Comparison of ENCODE assay signal across 21 cellular contexts in the genomic region with DNA sequence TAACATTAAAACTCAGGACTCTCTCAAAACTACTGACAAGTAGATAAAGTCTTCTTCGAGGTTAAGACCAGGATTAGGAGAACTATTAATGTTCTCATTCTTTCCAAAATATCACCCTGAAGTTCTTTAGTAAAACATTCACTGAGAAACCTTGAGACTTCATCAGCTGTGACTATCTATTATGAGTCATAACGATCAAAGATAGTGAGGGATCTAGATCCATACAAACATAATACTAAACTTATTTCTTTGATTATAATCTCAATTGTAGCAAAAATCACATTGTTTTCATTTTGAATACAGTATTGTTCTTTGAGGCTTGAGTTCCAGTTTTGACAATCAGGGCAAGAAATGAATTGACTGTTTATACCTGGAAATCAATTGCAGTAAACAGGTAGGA. TPM values are rescaled to one million over a fixed set of nuclear protein-coding genes. Genes with fewer than 3 reads are reported as not detected.
DNase-seq lines count a peak whose midpoint lies in the region; ATAC-seq, FAIRE-seq and TF ChIP-seq lines count a peak whose summit lies in the region.
"Had no signal": no experiment of that assay in that cellular context is flagged by ENCODE, and none has a peak within 500 bp of the region (broad histone marks: within the 10 kb centered on the region; RNA-seq: fewer than 3 reads in every experiment).

No MANE protein-coding gene starts in this region.

- H3K4me1 Mint-ChIP-seq in natural killer cell treated with Interleukin-12 subunit alpha and Interleukin-12 subunit beta and Interleukin-15 and Interleukin-18, amount 100 ng/mL, for 72 hours (ENCODE audit: low read depth in 2 of 2) = peaks cover 66 to 76% of the 10 kb centered on the region in 2 donors
- H3K4me1 Mint-ChIP-seq: GM23338, H9 had no signal

- no peak for TF ChIP-seq RAD21 in H1 (IDR thresholded peaks at IDR 0.05 in 1 of 2, conservative IDR thresholded peaks at IDR 0.05 in 1 of 2; ENCODE audit: low read depth in 2 of 2, low read length in 2 of 2)

- peak; percentile 70 to 77 for ATAC-seq in activated CD4-positive, CD25-positive, alpha-beta regulatory T cell treated with anti-CD3 and anti-CD28 coated beads, Interleukin-2, amount 50 U/mL, for 24 hours
- peak; percentile 26 to 82 for ATAC-seq in activated naive CD4-positive, alpha-beta T cell treated with anti-CD3 and anti-CD28 coated beads, Interleukin-2, amount 50 U/mL, for 72 hours
- ATAC-seq in natural killer cell treated with Interleukin-12 subunit alpha and Interleukin-12 subunit beta and Interleukin-15 and Interleukin-18, amount 100 ng/mL, for 72 hours = no peak
- ATAC-seq: A549, GM23338, HepG2 had no signal

- H2AK5ac ChIP-seq in H1 (ENCODE audit: low read depth, low read length) = no peak overlapping the region

- H2BK15ac ChIP-seq in H1 (ENCODE audit: low read length) = no peak overlapping the region

- no peak overlapping the region for H3K18ac ChIP-seq in H1 (ENCODE audit: extremely low read depth, low read length)

- no peak for DNase-seq in activated CD4-positive, CD25-positive, alpha-beta regulatory T cell (lab: John Stamatoyannopoulos, UW)
- DNase-seq in activated naive CD4-positive, alpha-beta T cell treated with anti-CD3 and anti-CD28 coated beads, Interleukin-2, amount 50 U/mL, for 72 hours (ENCODE audit: low spot score in 2 of 2) = no peak
- DNase-seq in activated naive CD4-positive, alpha-beta T cell (lab: John Stamatoyannopoulos, UW) = no peak
- DNase-seq in H1 (ENCODE audit: low read depth in 1 of 2, low spot score in 2 of 2) = no peak
- DNase-seq in natural killer cell treated with Interleukin-12 subunit alpha and Interleukin-12 subunit beta and Interleukin-15 and Interleukin-18, amount 100 ng/mL, for 72 hours (ENCODE audit: low spot score) = no peak
- DNase-seq in germinal center (ENCODE audit: low spot score) = no peak
- DNase-seq in NCI-H146 (lab: John Stamatoyannopoulos, UW) = no peak
- DNase-seq: AML-193; CD4-positive, alpha-beta T cell; DMS153; DMS79; GF-D8; H9 had no signal

- no peaks in the 10 kb centered on the region for H3K79me2 ChIP-seq in H1 (ENCODE audit: control insufficient read depth in 1 of 2, insufficient read depth in 2 of 2, low read length in 2 of 2)

- H3K27me3 Mint-ChIP-seq in natural killer cell treated with Interleukin-12 subunit alpha and Interleukin-12 subunit beta and Interleukin-15 and Interleukin-18, amount 100 ng/mL, for 72 hours = no peaks in the 10 kb centered on the region

- CTCF ChIA-PET in H1 (lab: Charles Lee; ENCODE audit: partially characterized antibody) = no interaction called here

- no peaks in the 10 kb centered on the region for H3K27me3 ChIP-seq in H1 (replicated peaks in 1 of 4; ENCODE audit: control insufficient read depth in 3 of 4, extremely low read depth in 1 of 4, insufficient read depth in 3 of 4, low read length in 3 of 4)

- no peak overlapping the region for H4K5ac ChIP-seq in H1 (ENCODE audit: insufficient read length, low read depth, low read length)

- TF ChIP-seq CTCF in H1 (IDR thresholded peaks at IDR 0.05; ENCODE audit: control extremely low read depth in 1 of 3, insufficient read depth in 1 of 3, low read depth in 1 of 3, low read length in 3 of 3) = no peak

- H3K14ac ChIP-seq in H1 (ENCODE audit: insufficient read length) = no peak overlapping the region

- no peak overlapping the region for H2BK12ac ChIP-seq in H1 (ENCODE audit: low read depth, low read length)

- H3K4me3 ChIP-seq in H1 (ENCODE audit: extremely low read depth in 1 of 4, insufficient read depth in 2 of 4, low read depth in 3 of 4, low read length in 4 of 4) = no peak overlapping the region
- H3K4me3 ChIP-seq: A549, GM23338 had no signal

- no peak for TF ChIP-seq EP300 in H1 (IDR thresholded peaks at IDR 0.05; ENCODE audit: borderline replicate concordance in 1 of 2, low read depth in 2 of 2, low read length in 2 of 2)

- H2BK120ac ChIP-seq in H1 (replicated peaks; ENCODE audit: low read depth, low read length) = no peak overlapping the region

- no peaks in the 10 kb centered on the region for H3K36me3 ChIP-seq in H1 (ENCODE audit: control insufficient read depth in 2 of 4, insufficient read depth in 4 of 4, low read length in 3 of 4)

- WGBS in H1 (ENCODE audit: extremely low coverage in 1 of 2, insufficient coverage in 1 of 2, insufficient read length in 1 of 2, insufficient replicate concordance in 2 of 2, low coverage in 1 of 2, low lambda C conversion rate in 2 of 2, missing lambda C conversion rate in 1 of 2), 2 experiments = 92% methylated on average over 2 of the region's 2 CpGs; no CpG with 5 or more reads in 1 of the 2 experiments

- H3K79me1 ChIP-seq in H1 (ENCODE audit: low read depth, low read length) = no peaks in the 10 kb centered on the region

- H3K4ac ChIP-seq in H1 (replicated peaks; ENCODE audit: insufficient read length, low read depth, low read length) = no peak overlapping the region

- no peaks in the 10 kb centered on the region for H3K23me2 ChIP-seq in H1 (ENCODE audit: low read depth, low read length)

- H3K9me3 Mint-ChIP-seq in activated naive CD4-positive, alpha-beta T cell treated with anti-CD3 and anti-CD28 coated beads, Interleukin-2, amount 50 U/mL, for 72 hours = no peaks in the 10 kb centered on the region
- H3K9me3 Mint-ChIP-seq in natural killer cell treated with Interleukin-12 subunit alpha and Interleukin-12 subunit beta and Interleukin-15 and Interleukin-18, amount 100 ng/mL, for 72 hours = no peaks in the 10 kb centered on the region
- H3K9me3 Mint-ChIP-seq: CD4-positive, alpha-beta T cell; H9 had no signal

- no peak overlapping the region for H4K91ac ChIP-seq in H1 (replicated peaks; ENCODE audit: insufficient read length, low read length)

- H3K56ac ChIP-seq in H1 (replicated peaks; ENCODE audit: insufficient read length, low read depth, low read length) = no peak overlapping the region

- H3K9me3 ChIP-seq in H1 (ENCODE audit: insufficient read depth in 2 of 2, low read depth in 1 of 2, low read length in 1 of 2) = no peaks in the 10 kb centered on the region
- H3K9me3 ChIP-seq: A549 had no signal

- POLR2A ChIA-PET in H1 (lab: Charles Lee; ENCODE audit: partially characterized antibody) = no interaction called here

- no peak for TF ChIP-seq POLR2A in H1 (IDR thresholded peaks at IDR 0.05; ENCODE audit: control extremely low read depth in 1 of 2, low read depth in 2 of 2, low read length in 2 of 2)

- peaks cover 5 to 7% of the 10 kb centered on the region in 2 donors for H3K36me3 Mint-ChIP-seq in activated naive CD4-positive, alpha-beta T cell treated with anti-CD3 and anti-CD28 coated beads, Interleukin-2, amount 50 U/mL, for 72 hours
- peaks cover 74% of the 10 kb centered on the region for H3K36me3 Mint-ChIP-seq in natural killer cell treated with Interleukin-12 subunit alpha and Interleukin-12 subunit beta and Interleukin-15 and Interleukin-18, amount 100 ng/mL, for 72 hours

- FAIRE-seq in H1 (lab: Jason Lieb, UNC) = peak; percentile 58
- FAIRE-seq: A549, HepG2 had no signal

- no peak overlapping the region for H2AFZ ChIP-seq in H1 (ENCODE audit: low read length)
- H2AFZ ChIP-seq: GM23338 had no signal

- H4K8ac ChIP-seq in H1 (ENCODE audit: extremely low read depth, insufficient read depth, low read length) = no peak overlapping the region

- no peaks in the 10 kb centered on the region for H4K20me1 ChIP-seq in H1 (replicated peaks in 1 of 2; ENCODE audit: control insufficient read depth in 1 of 2, insufficient read depth in 2 of 2, low read length in 2 of 2)

- no peak overlapping the region for H2BK5ac ChIP-seq in H1 (ENCODE audit: low read depth, low read length)

- H3K4me2 ChIP-seq in H1 (ENCODE audit: insufficient read depth in 1 of 2, low read depth in 2 of 2, low read length in 2 of 2) = no peak overlapping the region
- H3K4me2 ChIP-seq: A549, GM23338 had no signal

- H3K23ac ChIP-seq in H1 (ENCODE audit: insufficient read length) = no peak overlapping the region

- H2BK20ac ChIP-seq in H1 (ENCODE audit: low read length) = no peak overlapping the region

- H3K27ac ChIP-seq in H1 (ENCODE audit: low read depth, low read length) = no peak overlapping the region
- H3K27ac ChIP-seq: 22Rv1, A549, C4-2B had no signal

- no peak overlapping the region for H3K9ac ChIP-seq in H1 (replicated peaks in 1 of 4; ENCODE audit: extremely low read depth in 1 of 4, low read depth in 3 of 4, low read length in 3 of 4)

- H3K4me3 Mint-ChIP-seq in natural killer cell treated with Interleukin-12 subunit alpha and Interleukin-12 subunit beta and Interleukin-15 and Interleukin-18, amount 100 ng/mL, for 72 hours = no peak overlapping the region
- H3K4me3 Mint-ChIP-seq: CD4-positive, alpha-beta T cell; GM23338; H9 had no signal

- no peak overlapping the region for H3K27ac Mint-ChIP-seq in activated naive CD4-positive, alpha-beta T cell treated with anti-CD3 and anti-CD28 coated beads, Interleukin-2, amount 50 U/mL, for 72 hours
- peak overlapping the region; percentile 1 to 45 for H3K27ac Mint-ChIP-seq in natural killer cell treated with Interleukin-12 subunit alpha and Interleukin-12 subunit beta and Interleukin-15 and Interleukin-18, amount 100 ng/mL, for 72 hours
- H3K27ac Mint-ChIP-seq: CD4-positive, alpha-beta T cell; GM23338; H9 had no signal

- no peaks in the 10 kb centered on the region for H3K4me1 ChIP-seq in H1 (replicated peaks in 1 of 4; ENCODE audit: control insufficient read depth in 3 of 4, insufficient read depth in 4 of 4, low read length in 3 of 4)
- H3K4me1 ChIP-seq: A549 had no signal

TF ChIP-seq in H1, 55 proteins besides CTCF, POLR2A, EP300 and RAD21:
- TF ChIP-seq CHD2 (IDR thresholded peaks at IDR 0.05; ENCODE audit: low read length) (no peak), BCL11A (IDR thresholded peaks at IDR 0.05; ENCODE audit: low read depth in 2 of 2, low read length in 2 of 2) (no peak), TEAD4 (IDR thresholded peaks at IDR 0.05; ENCODE audit: low read depth, low read length) (no peak), SIX5 (IDR thresholded peaks at IDR 0.05; ENCODE audit: low read depth, low read length) (no peak), MAFK (IDR thresholded peaks at IDR 0.05; ENCODE audit: low read depth, low read length) (no peak), POU5F1 (IDR thresholded peaks at IDR 0.05; ENCODE audit: low read depth, low read length) (no peak)
TF ChIP-seq in H1: peak in this region for 0.

RNA-seq across cellular contexts. Expression of gene PYHIN1, which starts 11.1 kb away (rescaled TPM):
- total RNA-seq in activated naive CD4-positive, alpha-beta T cell treated with anti-CD3 and anti-CD28 coated beads, Interleukin-2, amount 50 U/mL, for 72 hours = 1 to 10 TPM; 5.7 to 6.7 TPM
- not detected in 2 replicates for total RNA-seq in H1 (2021; fragmentation: NEBNext Ultra II Directional; extraction: Animal tissue kit (Norgen Biotek cat#: 25700))
- polyA plus RNA-seq in H1 (2011; rRNA removed) = not detected in 2 replicates
- not detected for polyA plus RNA-seq in H1 (2011; cell fraction: cytosol; rRNA removed)
- not detected for polyA plus RNA-seq in H1 (2011; cell fraction: nucleus; rRNA removed)
- polyA plus RNA-seq in H1 (2012, experiment 1 of 2) = not detected in 4 replicates
- polyA plus RNA-seq in H1 (2012, experiment 2 of 2) = not detected
- polyA plus RNA-seq in H1 (2013, experiment 1 of 2) = not detected
- not detected for polyA plus RNA-seq in H1 (2013, experiment 2 of 2)
- not detected in 2 replicates for polyA minus RNA-seq in H1 (2011; rRNA and poly(A)+ RNA removed)
- polyA minus RNA-seq in H1 (2011; cell fraction: cytosol; rRNA and poly(A)+ RNA removed) = not detected
- not detected for polyA minus RNA-seq in H1 (2011; cell fraction: nucleus; rRNA and poly(A)+ RNA removed)
- 10 to 100 TPM; 47.7 to 64.7 TPM for total RNA-seq in natural killer cell treated with Interleukin-12 subunit alpha and Interleukin-12 subunit beta and Interleukin-15 and Interleukin-18, amount 100 ng/mL, for 72 hours
- total RNA-seq: Daoy, GM23338, H9, HepG2 had no signal
- polyA plus RNA-seq: A549, BJ, GM23338, HepG2 had no signal

Comparison
In these comparisons a context has a peak if more than half of its experiments do, and no peak if none do; other contexts are left out.
1. ATAC-seq: peak in activated CD4-positive, CD25-positive, alpha-beta regulatory T cell treated with anti-CD3 and anti-CD28 coated beads, Interleukin-2, amount 50 U/mL, for 24 hours (2 of 2) and activated naive CD4-positive, alpha-beta T cell treated with anti-CD3 and anti-CD28 coated beads, Interleukin-2, amount 50 U/mL, for 72 hours (2 of 2); none in natural killer cell treated with Interleukin-12 subunit alpha and Interleukin-12 subunit beta and Interleukin-15 and Interleukin-18, amount 100 ng/mL, for 72 hours (0 of 2).
2. H3K27ac Mint-ChIP-seq: peak in natural killer cell treated with Interleukin-12 subunit alpha and Interleukin-12 subunit beta and Interleukin-15 and Interleukin-18, amount 100 ng/mL, for 72 hours (2 of 2); none in activated naive CD4-positive, alpha-beta T cell treated with anti-CD3 and anti-CD28 coated beads, Interleukin-2, amount 50 U/mL, for 72 hours (0 of 2).
3. RNA of gene PYHIN1, which starts 11.1 kb away (total RNA-seq): 47.7 to 64.7 TPM in natural killer cell treated with Interleukin-12 subunit alpha and Interleukin-12 subunit beta and Interleukin-15 and Interleukin-18, amount 100 ng/mL, for 72 hours; 5.7 to 6.7 TPM in activated naive CD4-positive, alpha-beta T cell treated with anti-CD3 and anti-CD28 coated beads, Interleukin-2, amount 50 U/mL, for 72 hours and not detected in H1; every median in the first group is over 4 times any median in the second.